10 cellular contexts compared by ENCODE assay signal in genomic region chr20:5316188-5317158, GRCh38. TPM values are rescaled to one million over a fixed set of nuclear protein-coding genes. Genes with fewer than 3 reads are reported as not detected.
A peak's percentile ranks its signal among the peaks of the same experiment; 100 is the strongest.
DNase-seq lines count a peak whose midpoint lies in the region; ATAC-seq and TF ChIP-seq lines count a peak whose summit lies in the region.
"Had no signal": no experiment of that assay in that cellular context is flagged by ENCODE, and none has a peak within 500 bp of the region (broad histone marks: within the 10 kb centered on the region; RNA-seq: fewer than 3 reads in every experiment).

Gene PROKR2 (minus strand): TSS chr20:5316954. CDS start chr20:5314369, 2,585 bp downstream.

- H3K27me3 ChIP-seq in HUES6 (ENCODE audit: control insufficient read depth, insufficient read depth, low read length), result peaks cover 72% of the 10 kb centered on the region
- H3K27me3 ChIP-seq in brain microvascular endothelial cell (replicated peaks), result peaks cover 30% of the 10 kb centered on the region
- H3K27me3 ChIP-seq: right lobe of liver had no signal

- peaks cover 81% of the 10 kb centered on the region for H3K27me3 Mint-ChIP-seq in mesothelial cell of epicardium (ENCODE audit: low read depth)

- in situ Hi-C loops in brain microvascular endothelial cell (cut with HindIII; ENCODE audit: low pct_ligation_motif_present, low sequenced_read_pairs), result no loop called here
- in situ Hi-C loops in GM13977 (cut with MboI; ENCODE audit: low pct_unique_long_range_greater_than_20kb, low sequenced_read_pairs, unreplicated experiment), result no loop called here

- peaks cover 13% of the 10 kb centered on the region for H3K4me1 Mint-ChIP-seq in mesothelial cell of epicardium

- H3K27ac ChIP-seq in HUES6 (ENCODE audit: low read depth, low read length) (no peak within 1 kb of the TSS), brain microvascular endothelial cell (no peak within 1 kb of the TSS)
- H3K27ac ChIP-seq: right lobe of liver had no signal

- peak within 1 kb of the TSS; percentile 62 for H3K4me3 Mint-ChIP-seq in mesothelial cell of epicardium
- H3K4me3 Mint-ChIP-seq: activated naive CD8-positive, alpha-beta T cell had no signal

- no peak for ATAC-seq in HG02588 (IDR thresholded peaks at IDR 0.05; ENCODE audit: unreplicated experiment)

- H3K9ac ChIP-seq in HUES6 (ENCODE audit: low read length), result peak within 1 kb of the TSS; percentile 42

- DNase-seq in DMS114 treated with DMSO at 0.1 percent for 48 hours (lab: John Stamatoyannopoulos, UW; ENCODE audit: unreplicated experiment) (peak; percentile 19), brain microvascular endothelial cell (no peak), mesothelial cell of epicardium (ENCODE audit: low spot score in 2 of 2, unreplicated experiment in 2 of 2) (peak in 1 of 2 experiments; percentile 63), midbrain (lab: John Stamatoyannopoulos, UW) (no peak), MV-4-11 (lab: John Stamatoyannopoulos, UW) (no peak), GM13977 (ENCODE audit: low spot score) (no peak)
- DNase-seq: right lobe of liver had no signal

- TF ChIP-seq CTCF in brain microvascular endothelial cell (IDR thresholded peaks at IDR 0.05; ENCODE audit: low read depth, low read length, missing control alignments) (peak; percentile 17), mesothelial cell of epicardium (IDR thresholded peaks at IDR 0.05; ENCODE audit: unreplicated experiment) (peak; percentile 23), GM13977 (IDR thresholded peaks at IDR 0.05; ENCODE audit: extremely low read depth, insufficient read depth, missing control alignments) (no peak)

- no peaks in the 10 kb centered on the region for H3K9me3 ChIP-seq in HUES6 (ENCODE audit: control insufficient read depth, insufficient read depth, low read depth, low read length)
- H3K9me3 ChIP-seq: right lobe of liver had no signal

- H3K27ac Mint-ChIP-seq in mesothelial cell of epicardium, result no peak within 1 kb of the TSS
- H3K27ac Mint-ChIP-seq: activated naive CD8-positive, alpha-beta T cell had no signal

- no peaks in the 10 kb centered on the region; the same call in 1 of the 2 replicates for H3K4me1 ChIP-seq in HUES6 (ENCODE audit: control insufficient read depth, insufficient read depth, low read length)
- H3K4me1 ChIP-seq: right lobe of liver had no signal

- no peaks in the 10 kb centered on the region for H3K36me3 ChIP-seq in HUES6 (ENCODE audit: control insufficient read depth, insufficient read depth, low read length)
- no peaks in the 10 kb centered on the region for H3K36me3 ChIP-seq in brain microvascular endothelial cell (replicated peaks)
- H3K36me3 ChIP-seq: right lobe of liver had no signal

- H3K36me3 Mint-ChIP-seq in mesothelial cell of epicardium, result no peaks in the 10 kb centered on the region
- H3K36me3 Mint-ChIP-seq: activated naive CD8-positive, alpha-beta T cell had no signal

- no peaks in the 10 kb centered on the region for H3K9me3 Mint-ChIP-seq in mesothelial cell of epicardium

- peak within 1 kb of the TSS; percentile 90 for H3K4me3 ChIP-seq in HUES6 (ENCODE audit: low read depth, low read length)
- H3K4me3 ChIP-seq in brain microvascular endothelial cell (ENCODE audit: low read depth, low read length), result no peak within 1 kb of the TSS
- H3K4me3 ChIP-seq: right lobe of liver had no signal

RNA-seq across cellular contexts. Expression of gene PROKR2, which starts in this region (rescaled TPM):
- 2.1 to 2.4 TPM (median 2.3 TPM) in 3 replicates for total RNA-seq in mesothelial cell of epicardium
- total RNA-seq: right lobe of liver had no signal
